Comparison of ENCODE assay signal across 8 cellular contexts in genomic region chr2:144330951-144331651, GRCh38.
DNase-seq lines count a peak whose midpoint lies in the region; TF ChIP-seq lines count a peak whose summit lies in the region.

No MANE protein-coding gene starts in this region.

- peak overlapping the region; percentile 71 for H3K4me3 ChIP-seq in HFF-Myc (replicated peaks; ENCODE audit: low read depth, low read length)
- H3K4me3 ChIP-seq in WI38 (ENCODE audit: low read depth, low read length), result peak overlapping the region; percentile 77
- H3K4me3 ChIP-seq in epithelial cell of proximal tubule (ENCODE audit: low read depth, low read length), result peak overlapping the region; percentile 69
- peak overlapping the region; percentile 91 for H3K4me3 ChIP-seq in osteoblast (ENCODE audit: insufficient read depth, low read length)

- peak overlapping the region; percentile 85 for H2AFZ ChIP-seq in osteoblast (ENCODE audit: low read length)

- no peak for TF ChIP-seq CTCF in HFF-Myc (IDR thresholded peaks at IDR 0.05; ENCODE audit: low read depth, low read length, missing control alignments)
- TF ChIP-seq CTCF in WI38 (IDR thresholded peaks at IDR 0.05; ENCODE audit: low read depth, low read length), result no peak
- TF ChIP-seq CTCF in epithelial cell of proximal tubule (conservative IDR thresholded peaks at IDR 0.05; ENCODE audit: low read depth, low read length), result no peak
- TF ChIP-seq CTCF in osteoblast (IDR thresholded peaks at IDR 0.05; ENCODE audit: extremely low read depth, low read depth, low read length), result no peak

- peak overlapping the region; percentile 96 for H3K4me2 ChIP-seq in osteoblast (ENCODE audit: insufficient read depth, low read length)

- H3K9me3 ChIP-seq in osteoblast (ENCODE audit: low read depth, low read length), result no peaks in the 10 kb centered on the region

- peaks cover 50% of the 10 kb centered on the region for H3K79me2 ChIP-seq in osteoblast (ENCODE audit: insufficient read depth, low read length)

- in situ Hi-C loops in ACHN (cut with HindIII; ENCODE audit: low pct_ligation_motif_present, low pct_unique_long_range_greater_than_20kb, low sequenced_read_pairs), result no loop called here

- H3K27me3 ChIP-seq in osteoblast (ENCODE audit: insufficient read depth, low read length), result no peaks in the 10 kb centered on the region

- peak; percentile 27 for DNase-seq in ACHN
- no peak for DNase-seq in HFF-Myc (ENCODE audit: extremely low read depth, low read depth)
- DNase-seq in epithelial cell of proximal tubule (ENCODE audit: low read depth), result no peak
- peak; percentile 35 for DNase-seq in osteoblast (ENCODE audit: insufficient read length, low spot score, missing footprints)
- DNase-seq in NCI-H1436 treated with DMSO at 0.1 percent for 48 hours (lab: John Stamatoyannopoulos, UW), result no peak
- no peak for DNase-seq in activated gamma-delta T cell (lab: John Stamatoyannopoulos, UW)
- no peak for DNase-seq in SW 1271 (lab: John Stamatoyannopoulos, UW)

- H3K4me1 ChIP-seq in osteoblast (ENCODE audit: insufficient read depth, low read length), result peaks cover 9% of the 10 kb centered on the region

- H3K27ac ChIP-seq in osteoblast (ENCODE audit: low read depth, low read length), result peak overlapping the region; percentile 85

- no peaks in the 10 kb centered on the region for H4K20me1 ChIP-seq in osteoblast (ENCODE audit: insufficient read depth, low read length)

- H3K36me3 ChIP-seq in osteoblast (ENCODE audit: insufficient read depth, low read length), result no peaks in the 10 kb centered on the region

Comparison
In these comparisons a context has a peak if more than half of its experiments do, and no peak if none do; other contexts are left out.
1. DNase-seq: peak in ACHN (single experiment) and osteoblast (single experiment); none in HFF-Myc (single experiment), epithelial cell of proximal tubule (single experiment), NCI-H1436 treated with DMSO at 0.1 percent for 48 hours (single experiment), activated gamma-delta T cell (single experiment) and SW 1271 (0 of 2).
2. Peak in every context shown above with its lines, with median percentiles within 50 percentile points of each other: H3K4me3 ChIP-seq.